In the genomic region with DNA sequence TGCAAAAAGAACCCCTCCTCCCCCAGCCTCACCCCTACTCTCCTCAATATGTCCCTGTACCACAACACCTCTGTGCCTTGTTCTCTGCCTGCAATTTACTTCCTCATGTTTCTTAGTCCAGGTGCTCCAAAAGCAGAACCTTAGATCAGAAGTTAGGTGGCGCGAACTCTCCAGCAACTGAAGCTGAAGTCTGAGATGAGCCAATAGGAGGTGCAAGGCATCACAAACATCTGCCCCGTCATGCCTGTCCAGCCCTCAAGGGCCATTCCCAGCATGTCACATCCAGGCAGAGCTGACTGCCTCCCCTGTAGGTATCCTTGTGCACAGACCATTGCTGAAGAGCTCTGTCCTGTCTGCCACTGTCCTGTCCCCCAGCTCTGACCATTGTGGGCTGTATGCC, we compare ENCODE assay signal across 7 cellular contexts.
"Had no signal": no experiment of that assay in that cellular context is flagged by ENCODE, and none has a peak within 500 bp of the region (broad histone marks: within the 10 kb centered on the region; RNA-seq: fewer than 3 reads in every experiment).

No MANE protein-coding gene starts in this region.

- DNase-seq: GM23248, GOT3, H7, IMR-90, KBM-7 had no signal

- ATAC-seq: HCT116 had no signal

- H3K4me1 ChIP-seq: HAP-1 had no signal

- H3K36me3 ChIP-seq: HAP-1 had no signal

- H3K9me3 ChIP-seq: HAP-1 had no signal

- H3K27ac ChIP-seq: GM23248 had no signal

- H3K9ac ChIP-seq: GM23248 had no signal

- H2AFZ ChIP-seq: GM23248 had no signal

- H3K4me3 ChIP-seq: GM23248, HAP-1 had no signal
